ENCODE assay signal across 19 cellular contexts in genomic region chr17:31562447-31562846, GRCh38.
DNase-seq lines count a peak whose midpoint lies in the region; ATAC-seq and TF ChIP-seq lines count a peak whose summit lies in the region.
"Had no signal": no experiment of that assay in that cellular context is flagged by ENCODE, and none has a peak within 500 bp of the region (broad histone marks: within the 10 kb centered on the region; RNA-seq: fewer than 3 reads in every experiment).

No MANE protein-coding gene starts in this region.

- H3K27me3 ChIP-seq in colonic mucosa: no peaks in the 10 kb centered on the region
- H3K27me3 ChIP-seq in mucosa of stomach (ENCODE audit: control insufficient read depth, insufficient read depth, low read length): no peaks in the 10 kb centered on the region
- H3K27me3 ChIP-seq in MM.1S (replicated peaks; ENCODE audit: insufficient read depth, low read length): no peaks in the 10 kb centered on the region
- H3K27me3 ChIP-seq: SJCRH30 had no signal

- no peaks in the 10 kb centered on the region for H3K36me3 Mint-ChIP-seq in stimulated activated naive CD8-positive, alpha-beta T cell treated with anti-CD3 and anti-CD28 coated beads, Interleukin-15, Interleukin-2, amounts not matched to agents 100 ng/mL and 50 ng/mL, for 24 hours (ENCODE audit: low read depth)
- H3K36me3 Mint-ChIP-seq: stimulated activated memory B cell treated with anti-CD40 and anti-IgM and Interleukin-4, amounts not matched to agents 10 μg/mL and 1 μg/mL and 100 μg/mL, for 72 hours had no signal

- no peak overlapping the region for H3K4me3 Mint-ChIP-seq in stimulated activated naive CD8-positive, alpha-beta T cell treated with anti-CD3 and anti-CD28 coated beads, Interleukin-15, Interleukin-2, amounts not matched to agents 100 ng/mL and 50 ng/mL, for 24 hours
- H3K4me3 Mint-ChIP-seq: activated CD4-positive, alpha-beta memory T cell treated with anti-CD3 and anti-CD28 coated beads, Interleukin-2, amount 10 ng/mL, durations not matched to agents 7 days and 5 days; stimulated activated memory B cell treated with anti-CD40 and anti-IgM and Interleukin-4, amounts not matched to agents 10 μg/mL and 1 μg/mL and 100 μg/mL, for 72 hours had no signal

- no peak for DNase-seq in stimulated activated naive CD8-positive, alpha-beta T cell treated with anti-CD3 and anti-CD28 coated beads, Interleukin-15, Interleukin-2, amounts not matched to agents 100 U/mL and 50 U/mL, for 24 hours
- DNase-seq in colonic mucosa (no peak), GM20000 (ENCODE audit: low spot score) (no peak), MM.1S (no peak), NAMALWA (ENCODE audit: low spot score) (no peak), GM19240 (ENCODE audit: insufficient read length, low spot score) (no peak)
- DNase-seq: activated CD4-positive, alpha-beta memory T cell treated with anti-CD3 and anti-CD28 coated beads, Interleukin-2, amount 10 ng/mL, durations not matched to agents 7 days and 5 days; DMS153; effector CD4-positive, alpha-beta T cell; foreskin melanocyte; NCI-H2107; NCI-H82; SJCRH30; stimulated activated CD4-positive, alpha-beta T cell treated with anti-CD3 and anti-CD28 coated beads, Interleukin-4, amount 100 ng/mL, for 4 hours had no signal

- no peaks in the 10 kb centered on the region for H3K9me3 Mint-ChIP-seq in stimulated activated naive CD8-positive, alpha-beta T cell treated with anti-CD3 and anti-CD28 coated beads, Interleukin-15, Interleukin-2, amounts not matched to agents 100 ng/mL and 50 ng/mL, for 24 hours
- H3K9me3 Mint-ChIP-seq: activated CD4-positive, alpha-beta memory T cell treated with anti-CD3 and anti-CD28 coated beads, Interleukin-2, amount 10 ng/mL, durations not matched to agents 7 days and 5 days; activated T-helper 2 cell treated with anti-CD3 and anti-CD28 coated beads, Interferon-gamma antibody, Interleukin-2, Interleukin-4, amounts not matched to agents 10 μg/mL and 5 μg/mL and 100 μg/mL, durations not matched to agents 14 hours and 24 hours and 36 hours; stimulated activated memory B cell treated with anti-CD40 and anti-IgM and Interleukin-4, amounts not matched to agents 10 μg/mL and 1 μg/mL and 100 μg/mL, for 72 hours had no signal

- no peaks in the 10 kb centered on the region for H3K79me2 ChIP-seq in MM.1S (ENCODE audit: low read length)

- H4K20me1 ChIP-seq in MM.1S (ENCODE audit: insufficient read depth, low read length): no peaks in the 10 kb centered on the region

- H3K9me2 ChIP-seq in MM.1S (replicated peaks; ENCODE audit: insufficient read depth, low read length): no peaks in the 10 kb centered on the region

- H3K4me1 Mint-ChIP-seq in stimulated activated naive CD8-positive, alpha-beta T cell treated with anti-CD3 and anti-CD28 coated beads, Interleukin-15, Interleukin-2, amounts not matched to agents 100 ng/mL and 50 ng/mL, for 24 hours (ENCODE audit: low read depth): peaks cover 19% of the 10 kb centered on the region

- H2AFZ ChIP-seq in MM.1S (ENCODE audit: low read length): no peak overlapping the region

- H3K27ac Mint-ChIP-seq in stimulated activated naive CD8-positive, alpha-beta T cell treated with anti-CD3 and anti-CD28 coated beads, Interleukin-15, Interleukin-2, amounts not matched to agents 100 ng/mL and 50 ng/mL, for 24 hours: peak overlapping the region; percentile 11
- H3K27ac Mint-ChIP-seq: activated CD4-positive, alpha-beta memory T cell treated with anti-CD3 and anti-CD28 coated beads, Interleukin-2, amount 10 ng/mL, durations not matched to agents 7 days and 5 days; activated T-helper 2 cell treated with anti-CD3 and anti-CD28 coated beads, Interferon-gamma antibody, Interleukin-2, Interleukin-4, amounts not matched to agents 10 μg/mL and 5 μg/mL and 100 μg/mL, durations not matched to agents 14 hours and 24 hours and 36 hours; stimulated activated memory B cell treated with anti-CD40 and anti-IgM and Interleukin-4, amounts not matched to agents 10 μg/mL and 1 μg/mL and 100 μg/mL, for 72 hours had no signal

- H3K36me3 ChIP-seq in colonic mucosa (no peaks in the 10 kb centered on the region), mucosa of stomach (ENCODE audit: control insufficient read depth, insufficient read depth, low read length) (no peaks in the 10 kb centered on the region), MM.1S (replicated peaks; ENCODE audit: insufficient read depth, low read length) (no peaks in the 10 kb centered on the region)
- H3K36me3 ChIP-seq: HAP-1, SJCRH30 had no signal

- peaks cover 9% of the 10 kb centered on the region for H3K27me3 Mint-ChIP-seq in stimulated activated naive CD8-positive, alpha-beta T cell treated with anti-CD3 and anti-CD28 coated beads, Interleukin-15, Interleukin-2, amounts not matched to agents 100 ng/mL and 50 ng/mL, for 24 hours
- H3K27me3 Mint-ChIP-seq: stimulated activated memory B cell treated with anti-CD40 and anti-IgM and Interleukin-4, amounts not matched to agents 10 μg/mL and 1 μg/mL and 100 μg/mL, for 72 hours had no signal

- ATAC-seq in stimulated activated naive CD8-positive, alpha-beta T cell treated with anti-CD3 and anti-CD28 coated beads, Interleukin-15, Interleukin-2, amounts not matched to agents 100 U/mL and 50 U/mL, for 24 hours: no peak
- ATAC-seq: stimulated activated memory B cell treated with anti-CD40 and anti-IgM and Interleukin-4, amounts not matched to agents 10 μg/mL and 1 μg/mL and 100 μg/mL, for 72 hours had no signal

- H3K9me3 ChIP-seq in colonic mucosa: no peaks in the 10 kb centered on the region
- no peaks in the 10 kb centered on the region for H3K9me3 ChIP-seq in mucosa of stomach (ENCODE audit: control insufficient read depth, low read length)
- H3K9me3 ChIP-seq in MM.1S (replicated peaks; ENCODE audit: insufficient read depth, low read length): no peaks in the 10 kb centered on the region
- H3K9me3 ChIP-seq: HAP-1, SJCRH30 had no signal

- TF ChIP-seq CTCF in colonic mucosa (IDR thresholded peaks at IDR 0.05): no peak
- no peak for TF ChIP-seq CTCF in GM20000 (IDR thresholded peaks at IDR 0.05; ENCODE audit: extremely low read depth, missing control alignments)
- no peak for TF ChIP-seq CTCF in MM.1S (IDR thresholded peaks at IDR 0.05; ENCODE audit: low read length)

- no peak overlapping the region for H3K9ac ChIP-seq in colonic mucosa (ENCODE audit: low read depth in 2 of 2, low read length in 2 of 2)
- peak overlapping the region; percentile 24 for H3K9ac ChIP-seq in mucosa of stomach (ENCODE audit: low read length)
- H3K9ac ChIP-seq in MM.1S (ENCODE audit: low read length): no peak overlapping the region

- H3K4me1 ChIP-seq in colonic mucosa: peaks cover 11% of the 10 kb centered on the region
- peaks cover 49% of the 10 kb centered on the region for H3K4me1 ChIP-seq in mucosa of stomach (ENCODE audit: control insufficient read depth, insufficient read depth, low read length)
- no peaks in the 10 kb centered on the region; the same call in 1 of the 2 replicates for H3K4me1 ChIP-seq in MM.1S (ENCODE audit: low read length)
- H3K4me1 ChIP-seq: SJCRH30 had no signal

- H3K4me3 ChIP-seq in colonic mucosa: no peak overlapping the region
- H3K4me3 ChIP-seq in mucosa of stomach (ENCODE audit: low read length): no peak overlapping the region
- no peak overlapping the region for H3K4me3 ChIP-seq in MM.1S (ENCODE audit: low read length)
- H3K4me3 ChIP-seq: HAP-1, SJCRH30 had no signal

- H3F3A ChIP-seq in MM.1S (ENCODE audit: insufficient read depth, low read length): 0 out of 2 replicates have a peak, but pooled peaks cover 3% of the 10 kb centered on the region

- H3K4me2 ChIP-seq in MM.1S (ENCODE audit: low read depth, low read length): no peak overlapping the region

- H3K27ac ChIP-seq in colonic mucosa (peak overlapping the region; percentile 69), MM.1S (ENCODE audit: low read length) (no peak overlapping the region)
- H3K27ac ChIP-seq: SJCRH30 had no signal

- intact Hi-C loops in colonic mucosa (cut with DNase I): no loop called here
